ENCODE assay signal across 31 cellular contexts in the genomic region with DNA sequence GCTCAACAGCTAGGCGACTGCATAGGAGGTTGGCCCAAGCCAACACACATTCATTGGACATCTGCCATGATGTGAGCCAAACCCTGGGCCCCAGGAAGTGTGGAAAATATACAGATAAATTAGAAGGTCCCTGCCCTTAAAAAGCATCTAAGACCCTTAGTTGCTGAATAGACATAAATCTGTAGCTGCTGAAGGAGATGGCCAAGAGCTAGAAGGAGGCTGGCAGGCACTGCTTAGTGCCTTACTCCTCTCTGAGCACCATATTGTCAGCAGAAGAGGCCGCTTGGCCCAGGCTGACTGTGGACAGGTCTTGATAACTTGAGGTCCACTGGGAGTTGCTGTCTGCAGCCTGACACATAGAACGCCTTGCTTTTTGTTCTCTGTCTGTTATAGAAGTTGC. TPM values are rescaled to one million over a fixed set of nuclear protein-coding genes. Genes with fewer than 3 reads are reported as not detected.
DNase-seq lines count a peak whose midpoint lies in the region; ATAC-seq, FAIRE-seq and TF ChIP-seq lines count a peak whose summit lies in the region.
"Had no signal": no experiment of that assay in that cellular context is flagged by ENCODE, and none has a peak within 500 bp of the region (broad histone marks: within the 10 kb centered on the region; RNA-seq: fewer than 3 reads in every experiment).

No MANE protein-coding gene starts in this region.

- H3K9me2 ChIP-seq in GM23248 (ENCODE audit: insufficient read depth), result no peaks in the 10 kb centered on the region

- peak; percentile 18 for DNase-seq in GM23248
- peak; percentile 64 for DNase-seq in esophagus muscularis mucosa (ENCODE audit: extremely low spot score)
- no peak for DNase-seq in naive B cell
- DNase-seq in small intestine, result no peak
- DNase-seq in iPS-NIHi11 (ENCODE audit: low spot score), result no peak
- no peak for DNase-seq in OCI-M2 (lab: John Stamatoyannopoulos, UW; ENCODE audit: unreplicated experiment)
- DNase-seq: activated CD4-positive, alpha-beta T cell treated with anti-CD3 and anti-CD28 coated beads, Interleukin-2, amount 50 U/mL, for 48 hours; activated CD8-positive, alpha-beta memory T cell treated with anti-CD3 and anti-CD28 coated beads, Interleukin-2, amount 50 U/mL, for 48 hours; activated naive CD4-positive, alpha-beta T cell treated with anti-CD3 and anti-CD28 coated beads for 36 hours; DMS79; dorsolateral prefrontal cortex; esophagus squamous epithelium; HCEC 1CT; mammary epithelial cell; NCI-H446; NCI-H82; sigmoid colon; stimulated activated CD4-positive, alpha-beta T cell treated with anti-CD3 and anti-CD28 coated beads, Interleukin-4, amount 100 ng/mL, for 24 hours; transverse colon had no signal

- H3K36me3 ChIP-seq in BLaER1, result peaks cover 25% of the 10 kb centered on the region
- no peaks in the 10 kb centered on the region for H3K36me3 ChIP-seq in GM23248 (ENCODE audit: low read depth)
- H3K36me3 ChIP-seq in esophagus muscularis mucosa, result no peaks in the 10 kb centered on the region
- H3K36me3 ChIP-seq in small intestine (ENCODE audit: control insufficient read depth in 2 of 2, insufficient read depth in 2 of 2, low read length in 2 of 2), result no peaks in the 10 kb centered on the region
- H3K36me3 ChIP-seq: esophagus squamous epithelium, sigmoid colon, transverse colon had no signal

- ATAC-seq in naive B cell (ENCODE audit: low read depth in 2 of 2) (no peak), GM18858 (IDR thresholded peaks at IDR 0.05; ENCODE audit: unreplicated experiment) (no peak)
- ATAC-seq: activated CD4-positive, CD25-positive, alpha-beta regulatory T cell treated with anti-CD3 and anti-CD28 coated beads, Interleukin-2, amount 50 U/mL, for 24 hours had no signal

- no peaks in the 10 kb centered on the region for H3K27me3 ChIP-seq in BLaER1
- no peaks in the 10 kb centered on the region for H3K27me3 ChIP-seq in GM23248 (replicated peaks; ENCODE audit: insufficient read depth)
- H3K27me3 ChIP-seq in esophagus muscularis mucosa, result no peaks in the 10 kb centered on the region
- no peaks in the 10 kb centered on the region for H3K27me3 ChIP-seq in small intestine (ENCODE audit: control insufficient read depth in 2 of 2, insufficient read depth in 2 of 2, low read length in 2 of 2)
- H3K27me3 ChIP-seq: dorsolateral prefrontal cortex, esophagus squamous epithelium, sigmoid colon, transverse colon had no signal

- peaks cover 30% of the 10 kb centered on the region for H3K9me3 ChIP-seq in BLaER1
- H3K9me3 ChIP-seq in GM23248 (ENCODE audit: low read depth), result no peaks in the 10 kb centered on the region
- no peaks in the 10 kb centered on the region for H3K9me3 ChIP-seq in esophagus muscularis mucosa
- no peaks in the 10 kb centered on the region for H3K9me3 ChIP-seq in small intestine (ENCODE audit: control insufficient read depth, low read depth)
- H3K9me3 ChIP-seq: esophagus squamous epithelium, sigmoid colon, transverse colon had no signal

- no peak for TF ChIP-seq EP300 in esophagus muscularis mucosa (IDR thresholded peaks at IDR 0.05)

- peak overlapping the region in 1 of 8 donors; percentile 30 for H3K4me3 Mint-ChIP-seq in naive B cell
- H3K4me3 Mint-ChIP-seq: activated naive CD4-positive, alpha-beta T cell treated with anti-CD3 and anti-CD28 coated beads for 36 hours; activated T-helper 1 cell treated with anti-CD3 and anti-CD28 coated beads, Interleukin-12 subunit alpha, Interleukin-12 subunit beta, Interleukin-2, Interleukin-4 antibody, amounts not matched to agents 30 ng/mL and 10 ng/mL and 1 ng/mL, durations not matched to agents 14 hours and 24 hours and 36 hours; brain; T-helper 1 cell treated with Interleukin-12 subunit alpha and Interleukin-12 subunit beta and Interleukin-4 antibody, amounts not matched to agents 30 μg/mL and 1 μg/mL, for 36 hours had no signal

- no peaks in the 10 kb centered on the region for H3K36me3 Mint-ChIP-seq in naive B cell
- H3K36me3 Mint-ChIP-seq: brain had no signal

- in situ Hi-C loops in GM23248 (cut with MboI), result no loop called here

- peaks cover 65 to 81% (median 66%) of the 10 kb centered on the region in 3 donors for H3K4me1 Mint-ChIP-seq in naive B cell

- WGBS in GM23248 (ENCODE audit: low coverage in 1 of 2, low lambda C conversion rate in 2 of 2, missing lambda C conversion rate in 2 of 2), 2 experiments, result 90 to 94% methylated on average over 3 of the region's 3 CpGs
- 69% methylated on average over 3 of the region's 3 CpGs for WGBS in esophagus muscularis mucosa
- WGBS in small intestine, 3 donors, result 82 to 95% (median 92%) methylated on average over 3 of the region's 3 CpGs

- H4K20me1 ChIP-seq in BLaER1 (no peaks in the 10 kb centered on the region), GM23248 (ENCODE audit: insufficient read depth) (no peaks in the 10 kb centered on the region)

- H3K4me3 ChIP-seq in BLaER1 (no peak overlapping the region), GM23248 (no peak overlapping the region), esophagus muscularis mucosa (no peak overlapping the region), small intestine (ENCODE audit: low read depth in 1 of 2, low read length in 2 of 2) (no peak overlapping the region)
- H3K4me3 ChIP-seq: dorsolateral prefrontal cortex, esophagus squamous epithelium, sigmoid colon, SK-N-MC, transverse colon had no signal

- no peaks in the 10 kb centered on the region for H3K79me2 ChIP-seq in GM23248 (ENCODE audit: insufficient read depth)

- peak overlapping the region; percentile 1; the same call in 1 of the 2 replicates for H3K4me2 ChIP-seq in BLaER1
- no peak overlapping the region for H3K4me2 ChIP-seq in GM23248 (ENCODE audit: unreplicated experiment)

- H2AFZ ChIP-seq in GM23248, result no peak overlapping the region

- peaks cover 0 to 3% (median 0%) of the 10 kb centered on the region in 7 donors for H3K9me3 Mint-ChIP-seq in naive B cell
- H3K9me3 Mint-ChIP-seq: T-helper 1 cell treated with Interleukin-12 subunit alpha and Interleukin-12 subunit beta and Interleukin-4 antibody, amounts not matched to agents 30 μg/mL and 1 μg/mL, for 36 hours had no signal

- peak overlapping the region; percentile 65 to 100 (median 99) for H3K27ac Mint-ChIP-seq in naive B cell
- H3K27ac Mint-ChIP-seq: activated naive CD4-positive, alpha-beta T cell treated with anti-CD3 and anti-CD28 coated beads for 36 hours; activated T-helper 1 cell treated with anti-CD3 and anti-CD28 coated beads, Interleukin-12 subunit alpha, Interleukin-12 subunit beta, Interleukin-2, Interleukin-4 antibody, amounts not matched to agents 30 ng/mL and 10 ng/mL and 1 ng/mL, durations not matched to agents 14 hours and 24 hours and 36 hours; brain; progenitor cell of endocrine pancreas; T-helper 1 cell treated with Interleukin-12 subunit alpha and Interleukin-12 subunit beta and Interleukin-4 antibody, amounts not matched to agents 30 μg/mL and 1 μg/mL, for 36 hours had no signal

- no peak for TF ChIP-seq CTCF in esophagus muscularis mucosa (IDR thresholded peaks at IDR 0.05)

- intact Hi-C loops in esophagus muscularis mucosa (cut with DNase I), result loop anchor here (5.0 to 10.0 kb wide), 3 partner anchors 107 to 289 kb away; no protein-coding TSS in a partner anchor

- H3F3A ChIP-seq in GM23248 (ENCODE audit: insufficient read depth), result peaks cover 30% of the 10 kb centered on the region

- FAIRE-seq in small intestine (lab: Jason Lieb, UNC), result no peak
- FAIRE-seq: endometrium, frontal cortex, G401.6 had no signal

- no peak for TF ChIP-seq POLR2A in esophagus muscularis mucosa (IDR thresholded peaks at IDR 0.05; ENCODE audit: low read depth)

- H3K4me1 ChIP-seq in BLaER1, result peaks cover 84% of the 10 kb centered on the region
- peaks cover 39% of the 10 kb centered on the region for H3K4me1 ChIP-seq in GM23248 (ENCODE audit: insufficient read depth)
- peaks cover 43 to 76% (median 65%) of the 10 kb centered on the region in 4 donors for H3K4me1 ChIP-seq in esophagus muscularis mucosa
- H3K4me1 ChIP-seq in small intestine (ENCODE audit: control insufficient read depth in 2 of 2, insufficient read depth in 1 of 2, low read depth in 1 of 2, low read length in 1 of 2), result peaks cover 0 to 3% of the 10 kb centered on the region in 2 donors

- no peak overlapping the region for H3K27ac ChIP-seq in BLaER1
- H3K27ac ChIP-seq in GM23248, result no peak overlapping the region
- H3K27ac ChIP-seq in esophagus muscularis mucosa (replicated peaks in 1 of 4), result peak overlapping the region in 2 of 4 donors; percentile 30 to 83
- H3K27ac ChIP-seq in small intestine (ENCODE audit: low read depth in 1 of 2, low read length in 1 of 2), result no peak overlapping the region
- H3K27ac ChIP-seq: dorsolateral prefrontal cortex, RWPE1, SK-N-MC had no signal

- H3K9ac ChIP-seq in BLaER1 (no peak overlapping the region), GM23248 (no peak overlapping the region)

- no peaks in the 10 kb centered on the region for H3K27me3 Mint-ChIP-seq in naive B cell

RNA-seq across cellular contexts. Expression of a gene that starts 53.2 kb away (rescaled TPM):
- total RNA-seq in GM23248 (2014; rRNA removed; shearing (Covaris generic)), result 405 and 506 TPM in 2 replicates
- polyA plus RNA-seq in GM23248 (2016; fragmentation: Nextera tagmentation; extraction: Ambion mirVana) (519 and 523 TPM in 2 replicates), naive B cell (ENCODE audit: low read depth in 6 of 6) (100 to 1,000 TPM; 156 to 277 (median 187) TPM), small intestine (10 to 100 TPM in 2 of 3 donors, 1 to 10 TPM in 1; 5.4 to 89.6 (median 25.9) TPM)
- 100 to 1,000 TPM; 212 to 292 (median 275) TPM for total RNA-seq in esophagus muscularis mucosa

Comparison
In these comparisons a context has a peak if more than half of its experiments do, and no peak if none do; other contexts are left out.
1. DNase-seq: peak in GM23248 (single experiment) and esophagus muscularis mucosa (single experiment); none in naive B cell (single experiment), small intestine (single experiment), iPS-NIHi11 (single experiment) and OCI-M2 (single experiment).